Comparison of ENCODE assay signal across 18 cellular contexts in the genomic region with DNA sequence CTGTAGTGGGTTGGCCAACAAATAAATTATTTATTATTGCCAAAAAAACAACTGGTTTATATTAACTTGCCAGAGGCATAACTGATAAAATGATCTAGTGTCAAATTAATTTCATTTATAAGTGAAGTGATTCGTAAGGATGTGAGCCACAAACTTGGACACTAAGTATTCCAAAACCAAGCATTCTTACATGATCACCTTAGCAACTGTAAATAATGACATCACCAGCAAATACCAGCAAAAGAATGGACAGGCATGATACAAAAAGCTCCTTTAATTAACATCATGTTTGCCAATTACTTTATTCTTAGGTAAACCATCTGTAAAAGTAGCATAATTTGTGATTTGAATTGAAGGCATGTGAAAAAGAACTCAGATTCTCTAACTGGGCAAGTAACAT. TPM values are rescaled to one million over a fixed set of nuclear protein-coding genes. Genes with fewer than 3 reads are reported as not detected.
DNase-seq lines count a peak whose midpoint lies in the region; ATAC-seq, FAIRE-seq and TF ChIP-seq lines count a peak whose summit lies in the region.
"Had no signal": no experiment of that assay in that cellular context is flagged by ENCODE, and none has a peak within 500 bp of the region (broad histone marks: within the 10 kb centered on the region; RNA-seq: fewer than 3 reads in every experiment).

No MANE protein-coding gene starts in this region.

- peaks cover 12% of the 10 kb centered on the region for H3K9me3 ChIP-seq in HepG2 (ENCODE audit: low read length)
- no peaks in the 10 kb centered on the region for H3K9me3 ChIP-seq in right lobe of liver
- H3K9me3 ChIP-seq in HAP-1: no peaks in the 10 kb centered on the region
- H3K9me3 ChIP-seq: BE2C had no signal

- TF ChIP-seq EP300 in HepG2 (IDR thresholded peaks at IDR 0.05; ENCODE audit: low read depth in 2 of 2, low read length in 2 of 2) (no peak), HepG2 (CRISPR knock-in tag; IDR thresholded peaks at IDR 0.05; ENCODE audit: borderline replicate concordance) (no peak)

- no peak overlapping the region for H3K9ac ChIP-seq in HepG2 (ENCODE audit: insufficient read depth, low read depth, low read length)

- no peak for ATAC-seq in HepG2
- ATAC-seq in right lobe of liver: no peak
- no peak for ATAC-seq in HG02973 (IDR thresholded peaks at IDR 0.05; ENCODE audit: unreplicated experiment)

- H3K4me1 ChIP-seq in HepG2 (ENCODE audit: insufficient read depth, low read length) (no peaks in the 10 kb centered on the region), right lobe of liver (no peaks in the 10 kb centered on the region), HAP-1 (no peaks in the 10 kb centered on the region)
- H3K4me1 ChIP-seq: BE2C, Caco-2 had no signal

- FAIRE-seq in HepG2 (lab: Jason Lieb, UNC): no peak

- POLR2A ChIA-PET in HepG2 (lab: Yijun Ruan, JAX): no interaction called here
- POLR2A ChIA-PET in activated CD4-positive, alpha-beta T cell treated with anti-CD3 and anti-CD28 coated beads, Interleukin-2, amount 10 ng/mL, durations not matched to agents 7 days and 5 days (lab: Charles Lee): no interaction called here

- TF ChIP-seq CTCF in HepG2 (CRISPR knock-in tag; IDR thresholded peaks at IDR 0.05): no peak
- TF ChIP-seq CTCF in right lobe of liver (IDR thresholded peaks at IDR 0.05): no peak

- H4K20me1 ChIP-seq in HepG2 (ENCODE audit: insufficient read depth, low read length): no peaks in the 10 kb centered on the region

- CTCF ChIA-PET in HepG2 (lab: Yijun Ruan, JAX; ENCODE audit: low intra/inter-chr PET ratio, low total read pairs): interaction anchor here (0.8 kb wide), 1 partner anchor 109 kb away, joined by 3 read pairs; no protein-coding TSS in a partner anchor
- CTCF ChIA-PET in activated CD4-positive, alpha-beta T cell treated with anti-CD3 and anti-CD28 coated beads, Interleukin-2, amount 10 ng/mL, durations not matched to agents 7 days and 5 days (lab: Charles Lee): interaction anchor here (0.6 to 1.5 kb wide), 4 partner anchors 11 to 599 kb away, joined by 3 to 4 read pairs (median 3); no protein-coding TSS in a partner anchor

- no peak for TF ChIP-seq RAD21 in HepG2 (CRISPR knock-in tag; IDR thresholded peaks at IDR 0.05)

- H3K4me1 Mint-ChIP-seq in activated CD4-positive, alpha-beta T cell treated with anti-CD3 and anti-CD28 coated beads, Interleukin-2, amount 10 ng/mL, durations not matched to agents 7 days and 5 days: peaks cover 2% of the 10 kb centered on the region

- BruUV-seq in HepG2 (replicated peaks; lab: Mats Ljungman, UMichigan): no TSS peak

- intact Hi-C loops in HepG2 (cut with micrococcal nuclease; ENCODE audit: unreplicated experiment): no loop called here
- intact Hi-C loops in right lobe of liver (cut with DNase I): no loop called here

- peaks cover 6% of the 10 kb centered on the region for H3K36me3 Mint-ChIP-seq in activated CD4-positive, alpha-beta T cell treated with anti-CD3 and anti-CD28 coated beads, Interleukin-2, amount 10 ng/mL, durations not matched to agents 7 days and 5 days (ENCODE audit: low read depth)

- TF ChIP-seq POLR2A in HepG2 (IDR thresholded peaks at IDR 0.05; ENCODE audit: insufficient read depth in 1 of 2, low read depth in 2 of 2, low read length in 2 of 2) (no peak), right lobe of liver (IDR thresholded peaks at IDR 0.05) (no peak)

- no peaks in the 10 kb centered on the region for H3K79me2 ChIP-seq in HepG2 (ENCODE audit: insufficient read depth, low read length)

- peaks cover 5% of the 10 kb centered on the region for H3K9me3 Mint-ChIP-seq in activated CD4-positive, alpha-beta T cell treated with anti-CD3 and anti-CD28 coated beads, Interleukin-2, amount 10 ng/mL, durations not matched to agents 7 days and 5 days

- peaks cover 31% of the 10 kb centered on the region for H3K27me3 Mint-ChIP-seq in activated CD4-positive, alpha-beta T cell treated with anti-CD3 and anti-CD28 coated beads, Interleukin-2, amount 10 ng/mL, durations not matched to agents 7 days and 5 days

- H3K36me3 ChIP-seq in HepG2 (replicated peaks in 1 of 2; ENCODE audit: control insufficient read depth in 1 of 2, insufficient read depth in 2 of 2, low read length in 2 of 2) (no peaks in the 10 kb centered on the region), right lobe of liver (no peaks in the 10 kb centered on the region), HAP-1 (replicated peaks) (no peaks in the 10 kb centered on the region)
- H3K36me3 ChIP-seq: BE2C had no signal

- peaks cover 0 to 36% of the 10 kb centered on the region in 2 experiments; a peak in 3 of 5 replicates for H3K27me3 ChIP-seq in HepG2 (ENCODE audit: control insufficient read depth in 1 of 2, insufficient read depth in 2 of 2, low read length in 2 of 2)
- no peaks in the 10 kb centered on the region for H3K27me3 ChIP-seq in right lobe of liver
- H3K27me3 ChIP-seq in HAP-1 (ENCODE audit: low read depth): 0 out of 2 replicates have a peak, but pooled peaks cover 3% of the 10 kb centered on the region

- H3K27ac Mint-ChIP-seq in activated CD4-positive, alpha-beta T cell treated with anti-CD3 and anti-CD28 coated beads, Interleukin-2, amount 10 ng/mL, durations not matched to agents 7 days and 5 days: no peak overlapping the region
- H3K27ac Mint-ChIP-seq: CD4-positive, alpha-beta T cell had no signal

- no peak overlapping the region for H3K4me2 ChIP-seq in HepG2 (ENCODE audit: low read depth, low read length)

- no peak overlapping the region for H3K4me3 Mint-ChIP-seq in activated CD4-positive, alpha-beta T cell treated with anti-CD3 and anti-CD28 coated beads, Interleukin-2, amount 10 ng/mL, durations not matched to agents 7 days and 5 days
- H3K4me3 Mint-ChIP-seq: CD4-positive, alpha-beta T cell had no signal

- no peak overlapping the region for H3K4me3 ChIP-seq in HepG2 (replicated peaks in 1 of 3; ENCODE audit: insufficient read depth in 1 of 3, low read depth in 2 of 3, low read length in 3 of 3)
- H3K4me3 ChIP-seq in right lobe of liver: no peak overlapping the region
- no peak overlapping the region for H3K4me3 ChIP-seq in HAP-1

- DNase-seq in HepG2 (ENCODE audit: low spot score) (no peak), right lobe of liver (no peak), astrocyte of the hippocampus (ENCODE audit: low read depth, low spot score) (peak; percentile 37), iris pigment epithelial cell (ENCODE audit: low read depth) (peak; percentile 35), HAP-1 (ENCODE audit: low spot score in 2 of 2) (no peak)
- DNase-seq in activated CD4-positive, alpha-beta T cell treated with anti-CD3 and anti-CD28 coated beads, Interleukin-2, amount 10 ng/mL, durations not matched to agents 7 days and 5 days: no peak
- DNase-seq in stimulated activated CD4-positive, alpha-beta T cell treated with anti-CD3 and anti-CD28 coated beads, Interleukin-1b, Interleukin-23, amount 100 ng/mL, for 48 hours: no peak
- DNase-seq: GDM1, NCI-H2081 treated with DMSO at 0.1 percent for 48 hours, NCI-H510A, Right ventricle myocardium superior had no signal

- H3K27ac ChIP-seq in HepG2 (ENCODE audit: extremely low read length, insufficient read depth, low read length) (no peak overlapping the region), right lobe of liver (no peak overlapping the region)
- H3K27ac ChIP-seq: 22Rv1 had no signal

- WGBS in HepG2 (ENCODE audit: low lambda C conversion rate): 0% methylated on average over 1 of the region's 1 CpG
- WGBS in right lobe of liver (ENCODE audit: insufficient coverage, low coverage, low lambda C conversion rate, missing lambda C conversion rate): 33% methylated on average over 1 of the region's 1 CpG

- H2AFZ ChIP-seq in HepG2 (ENCODE audit: low read length): no peak overlapping the region

- in situ Hi-C loops in HepG2 (cut with HindIII; ENCODE audit: extremely low pct_ligation_motif_present, low pct_unique_long_range_greater_than_20kb) (no loop called here), HAP-1 (cut with MboI; ENCODE audit: low sequenced_read_pairs) (no loop called here)

TF ChIP-seq in HepG2, 621 proteins besides CTCF, POLR2A, EP300 and RAD21 (continues in another document):
- no peak for TF ChIP-seq TOE1 (CRISPR knock-in tag; IDR thresholded peaks at IDR 0.05)

RNA-seq across cellular contexts. Expression of gene FNDC1, which starts 17.2 kb away (rescaled TPM):
- total RNA-seq in HepG2 (2016; rRNA removed; fragmentation: Illumina TruSeq; extraction: Trizol) (not detected in 2 replicates), right lobe of liver (1 to 10 TPM in 3 of 6 experiments, under 1 TPM in 3; 0.02 to 2.7 (median 0.85) TPM)
- not detected in 2 replicates for total RNA-seq in HepG2 (2016; cell fraction: cytosol; rRNA removed; fragmentation: Illumina TruSeq; extraction: Trizol; ENCODE audit: low read depth)
- not detected in 2 replicates for total RNA-seq in HepG2 (2016; cell fraction: insoluble cytoplasmic fraction; rRNA removed; fragmentation: Illumina TruSeq; extraction: Trizol)
- total RNA-seq in HepG2 (2016; cell fraction: membrane; rRNA removed; fragmentation: Illumina TruSeq; extraction: Trizol): not detected in 2 replicates
- not detected in 2 replicates for total RNA-seq in HepG2 (2016; cell fraction: nucleus; rRNA removed; fragmentation: Illumina TruSeq; extraction: Trizol)
- not detected in 2 replicates for polyA plus RNA-seq in HepG2 (2011; rRNA removed)
- polyA plus RNA-seq in HepG2 (2011; cell fraction: cytosol; rRNA removed): not detected in 2 replicates
- not detected in 2 replicates for polyA plus RNA-seq in HepG2 (2011; cell fraction: nucleus; rRNA removed)
- polyA plus RNA-seq in HepG2 (2012): not detected in 2 replicates
- not detected in 2 replicates for polyA plus RNA-seq in HepG2 (2016; cell fraction: cytosol; fragmentation: Illumina TruSeq; extraction: Trizol; ENCODE audit: low read depth)
- not detected in 2 replicates for polyA plus RNA-seq in HepG2 (2016; cell fraction: insoluble cytoplasmic fraction; fragmentation: Illumina TruSeq; extraction: Trizol; ENCODE audit: low read depth)
- polyA plus RNA-seq in HepG2 (2016; cell fraction: membrane; fragmentation: Illumina TruSeq; extraction: Trizol; ENCODE audit: low read depth): not detected in 2 replicates
- polyA plus RNA-seq in HepG2 (2016; cell fraction: nucleus; fragmentation: Illumina TruSeq; extraction: Trizol; ENCODE audit: insufficient read depth, low read depth): not detected in 2 replicates
- polyA minus RNA-seq in HepG2 (2011; rRNA and poly(A)+ RNA removed; ENCODE audit: low replicate concordance): not detected in 2 replicates
- not detected in 2 replicates for polyA minus RNA-seq in HepG2 (2011; cell fraction: cytosol; rRNA and poly(A)+ RNA removed)
- polyA minus RNA-seq in HepG2 (2011; cell fraction: nucleus; rRNA and poly(A)+ RNA removed): not detected in 2 replicates
- not detected for total RNA-seq in activated CD4-positive, alpha-beta T cell treated with anti-CD3 and anti-CD28 coated beads, Interleukin-2, amount 10 ng/mL, durations not matched to agents 7 days and 5 days
- total RNA-seq: Caco-2; CD4-positive, alpha-beta T cell; HT-29; LHCN-M2 had no signal

Comparison
In these comparisons a context has a peak if more than half of its experiments do, and no peak if none do; other contexts are left out.
1. DNase-seq: peak in astrocyte of the hippocampus (single experiment) and iris pigment epithelial cell (single experiment); none in HepG2 (single experiment), right lobe of liver (0 of 3), activated CD4-positive, alpha-beta T cell treated with anti-CD3 and anti-CD28 coated beads, Interleukin-2, amount 10 ng/mL, durations not matched to agents 7 days and 5 days (single experiment), HAP-1 (0 of 2) and stimulated activated CD4-positive, alpha-beta T cell treated with anti-CD3 and anti-CD28 coated beads, Interleukin-1b, Interleukin-23, amount 100 ng/mL, for 48 hours (single experiment).